ENCODE assay signal across 25 cellular contexts in the genomic region with DNA sequence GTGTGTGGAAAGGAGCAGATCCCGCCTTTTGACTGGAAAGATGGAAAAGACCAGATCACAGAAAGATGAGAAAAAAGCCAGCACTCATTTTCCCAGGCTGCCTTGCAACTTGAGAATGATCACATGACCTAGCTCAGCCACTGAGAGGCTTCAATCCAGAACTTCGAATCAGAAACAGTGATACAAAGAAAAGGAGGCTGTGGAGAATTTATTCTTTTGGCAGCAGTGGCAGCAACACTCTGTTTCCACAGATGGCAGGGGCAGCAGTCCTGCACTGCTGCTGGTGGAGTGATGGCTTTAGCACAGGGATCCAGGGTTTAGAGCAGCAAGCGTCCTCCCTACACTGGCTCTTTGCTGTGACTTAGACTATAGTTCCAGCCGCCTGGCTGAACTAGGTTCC.
DNase-seq lines count a peak whose midpoint lies in the region; ATAC-seq and TF ChIP-seq lines count a peak whose summit lies in the region.
"Had no signal": no experiment of that assay in that cellular context is flagged by ENCODE, and none has a peak within 500 bp of the region (broad histone marks: within the 10 kb centered on the region; RNA-seq: fewer than 3 reads in every experiment).

No MANE protein-coding gene starts in this region.

- ATAC-seq in HG03097 (IDR thresholded peaks at IDR 0.05; ENCODE audit: low FRiP score, unreplicated experiment) (no peak), GM21367 (IDR thresholded peaks at IDR 0.05; ENCODE audit: unreplicated experiment) (no peak)
- ATAC-seq: activated CD4-positive, alpha-beta T cell treated with anti-CD3 and anti-CD28 coated beads for 36 hours; activated naive CD8-positive, alpha-beta T cell treated with anti-CD3 and anti-CD28 coated beads, Interleukin-2, amount 50 U/mL, for 24 hours; effector memory CD8-positive, alpha-beta T cell; esophagus mucosa; foreskin keratinocyte; lower lobe of right lung; Panc1; stimulated activated naive B cell treated with anti-CD40 and anti-IgM and Interleukin-4, amounts not matched to agents 10 μg/mL and 1 μg/mL and 100 μg/mL, for 72 hours had no signal

- CTCF ChIA-PET in GM10248 (lab: Yijun Ruan, JAX): no interaction called here

- intact Hi-C loops in head of caudate nucleus (cut with DNase I): no loop called here

- no peak for TF ChIP-seq CTCF in GM10248 (IDR thresholded peaks at IDR 0.05; ENCODE audit: control extremely low read depth, extremely low read depth, low read depth, missing control alignments)

- DNase-seq in NCI-H2171 (lab: John Stamatoyannopoulos, UW) (peak; percentile 0), amygdala (lab: John Stamatoyannopoulos, UW) (peak in 33 of 56 donors; percentile 6 to 77 (median 29)), head of caudate nucleus (peak in 37 of 42 donors; percentile 8 to 82 (median 55)), pons (ENCODE audit: low spot score) (peak; percentile 78), GM10248 (ENCODE audit: extremely low spot score) (no peak), GM03348 (ENCODE audit: low spot score) (no peak)
- DNase-seq: activated CD4-positive, alpha-beta T cell treated with anti-CD3 and anti-CD28 coated beads for 36 hours; activated CD8-positive, alpha-beta memory T cell treated with anti-CD3 and anti-CD28 coated beads for 24 hours; activated gamma-delta T cell; activated naive CD8-positive, alpha-beta T cell treated with anti-CD3 and anti-CD28 coated beads, Interleukin-2, amount 50 U/mL, for 24 hours; activated T-cell treated with anti-CD3 and anti-CD28 coated beads, Interleukin-2, amount 50 U/mL, for 1 hour; effector memory CD8-positive, alpha-beta T cell; EL; foreskin keratinocyte; lower lobe of right lung; NCI-H1436; NCI-H510A; SHP77 treated with DMSO at 0.1 percent for 48 hours; spleen; stimulated activated CD4-positive, alpha-beta T cell treated with anti-CD3 and anti-CD28 coated beads, Interleukin-4, amount 100 ng/mL, for 24 hours; stimulated activated naive B cell treated with anti-CD40 and anti-IgM and Interleukin-4, amounts not matched to agents 10 μg/mL and 1 μg/mL and 100 μg/mL, for 72 hours had no signal

- POLR2A ChIA-PET in GM10248 (lab: Yijun Ruan, JAX): no interaction called here

Comparison
In these comparisons a context has a peak if more than half of its experiments do, and no peak if none do; other contexts are left out.
1. DNase-seq: peak in NCI-H2171 (single experiment), amygdala (33 of 56), head of caudate nucleus (37 of 42) and pons (single experiment); none in GM10248 (single experiment) and GM03348 (single experiment).